ENCODE assay signal across 1 cellular context in the genomic region with DNA sequence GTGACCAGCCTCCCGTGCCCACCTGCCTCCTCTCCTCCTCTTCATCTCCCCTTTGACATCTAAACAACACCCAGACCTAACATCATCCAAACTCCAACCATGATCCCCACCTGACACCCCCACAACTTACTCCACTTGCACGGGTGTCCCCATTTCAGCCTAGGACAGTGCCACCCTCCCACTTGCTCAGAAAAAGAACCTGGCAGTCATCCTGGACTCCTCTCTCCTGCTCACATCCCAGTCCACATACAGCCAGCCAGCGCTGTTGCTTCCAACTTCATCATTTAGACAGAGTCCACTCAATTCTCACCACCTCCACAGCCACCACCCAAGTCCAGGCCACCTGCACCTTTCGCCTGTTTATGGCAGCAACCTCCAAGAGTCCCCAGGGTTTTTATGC.
TF ChIP-seq lines count a peak whose summit lies in the region.

No MANE protein-coding gene starts in this region.

TF ChIP-seq in H1, 55 proteins besides CTCF, POLR2A, EP300 and RAD21 (continued from another document):
- TF ChIP-seq HDAC2 (IDR thresholded peaks at IDR 0.05; ENCODE audit: borderline replicate concordance in 1 of 2, low read depth in 2 of 2, low read length in 2 of 2) (no peak), HDAC6 (IDR thresholded peaks at IDR 0.05; ENCODE audit: low read depth, low read length) (no peak), NANOG (IDR thresholded peaks at IDR 0.05; ENCODE audit: insufficient read depth, low read depth, low read length, poor library complexity, severe bottlenecking) (no peak), ASH2L (IDR thresholded peaks at IDR 0.05; ENCODE audit: low read length) (no peak), RBBP5 (IDR thresholded peaks at IDR 0.05; ENCODE audit: borderline replicate concordance, low read depth, low read length) (no peak), SP4 (IDR thresholded peaks at IDR 0.05; ENCODE audit: low read length) (no peak), KDM1A (IDR thresholded peaks at IDR 0.05; ENCODE audit: borderline replicate concordance, low read length) (no peak), CBX5 (IDR thresholded peaks at IDR 0.05; ENCODE audit: low read depth, low read length) (no peak), POU5F1 (IDR thresholded peaks at IDR 0.05; ENCODE audit: low read depth, low read length) (no peak)
- TF ChIP-seq, protein P1, sequence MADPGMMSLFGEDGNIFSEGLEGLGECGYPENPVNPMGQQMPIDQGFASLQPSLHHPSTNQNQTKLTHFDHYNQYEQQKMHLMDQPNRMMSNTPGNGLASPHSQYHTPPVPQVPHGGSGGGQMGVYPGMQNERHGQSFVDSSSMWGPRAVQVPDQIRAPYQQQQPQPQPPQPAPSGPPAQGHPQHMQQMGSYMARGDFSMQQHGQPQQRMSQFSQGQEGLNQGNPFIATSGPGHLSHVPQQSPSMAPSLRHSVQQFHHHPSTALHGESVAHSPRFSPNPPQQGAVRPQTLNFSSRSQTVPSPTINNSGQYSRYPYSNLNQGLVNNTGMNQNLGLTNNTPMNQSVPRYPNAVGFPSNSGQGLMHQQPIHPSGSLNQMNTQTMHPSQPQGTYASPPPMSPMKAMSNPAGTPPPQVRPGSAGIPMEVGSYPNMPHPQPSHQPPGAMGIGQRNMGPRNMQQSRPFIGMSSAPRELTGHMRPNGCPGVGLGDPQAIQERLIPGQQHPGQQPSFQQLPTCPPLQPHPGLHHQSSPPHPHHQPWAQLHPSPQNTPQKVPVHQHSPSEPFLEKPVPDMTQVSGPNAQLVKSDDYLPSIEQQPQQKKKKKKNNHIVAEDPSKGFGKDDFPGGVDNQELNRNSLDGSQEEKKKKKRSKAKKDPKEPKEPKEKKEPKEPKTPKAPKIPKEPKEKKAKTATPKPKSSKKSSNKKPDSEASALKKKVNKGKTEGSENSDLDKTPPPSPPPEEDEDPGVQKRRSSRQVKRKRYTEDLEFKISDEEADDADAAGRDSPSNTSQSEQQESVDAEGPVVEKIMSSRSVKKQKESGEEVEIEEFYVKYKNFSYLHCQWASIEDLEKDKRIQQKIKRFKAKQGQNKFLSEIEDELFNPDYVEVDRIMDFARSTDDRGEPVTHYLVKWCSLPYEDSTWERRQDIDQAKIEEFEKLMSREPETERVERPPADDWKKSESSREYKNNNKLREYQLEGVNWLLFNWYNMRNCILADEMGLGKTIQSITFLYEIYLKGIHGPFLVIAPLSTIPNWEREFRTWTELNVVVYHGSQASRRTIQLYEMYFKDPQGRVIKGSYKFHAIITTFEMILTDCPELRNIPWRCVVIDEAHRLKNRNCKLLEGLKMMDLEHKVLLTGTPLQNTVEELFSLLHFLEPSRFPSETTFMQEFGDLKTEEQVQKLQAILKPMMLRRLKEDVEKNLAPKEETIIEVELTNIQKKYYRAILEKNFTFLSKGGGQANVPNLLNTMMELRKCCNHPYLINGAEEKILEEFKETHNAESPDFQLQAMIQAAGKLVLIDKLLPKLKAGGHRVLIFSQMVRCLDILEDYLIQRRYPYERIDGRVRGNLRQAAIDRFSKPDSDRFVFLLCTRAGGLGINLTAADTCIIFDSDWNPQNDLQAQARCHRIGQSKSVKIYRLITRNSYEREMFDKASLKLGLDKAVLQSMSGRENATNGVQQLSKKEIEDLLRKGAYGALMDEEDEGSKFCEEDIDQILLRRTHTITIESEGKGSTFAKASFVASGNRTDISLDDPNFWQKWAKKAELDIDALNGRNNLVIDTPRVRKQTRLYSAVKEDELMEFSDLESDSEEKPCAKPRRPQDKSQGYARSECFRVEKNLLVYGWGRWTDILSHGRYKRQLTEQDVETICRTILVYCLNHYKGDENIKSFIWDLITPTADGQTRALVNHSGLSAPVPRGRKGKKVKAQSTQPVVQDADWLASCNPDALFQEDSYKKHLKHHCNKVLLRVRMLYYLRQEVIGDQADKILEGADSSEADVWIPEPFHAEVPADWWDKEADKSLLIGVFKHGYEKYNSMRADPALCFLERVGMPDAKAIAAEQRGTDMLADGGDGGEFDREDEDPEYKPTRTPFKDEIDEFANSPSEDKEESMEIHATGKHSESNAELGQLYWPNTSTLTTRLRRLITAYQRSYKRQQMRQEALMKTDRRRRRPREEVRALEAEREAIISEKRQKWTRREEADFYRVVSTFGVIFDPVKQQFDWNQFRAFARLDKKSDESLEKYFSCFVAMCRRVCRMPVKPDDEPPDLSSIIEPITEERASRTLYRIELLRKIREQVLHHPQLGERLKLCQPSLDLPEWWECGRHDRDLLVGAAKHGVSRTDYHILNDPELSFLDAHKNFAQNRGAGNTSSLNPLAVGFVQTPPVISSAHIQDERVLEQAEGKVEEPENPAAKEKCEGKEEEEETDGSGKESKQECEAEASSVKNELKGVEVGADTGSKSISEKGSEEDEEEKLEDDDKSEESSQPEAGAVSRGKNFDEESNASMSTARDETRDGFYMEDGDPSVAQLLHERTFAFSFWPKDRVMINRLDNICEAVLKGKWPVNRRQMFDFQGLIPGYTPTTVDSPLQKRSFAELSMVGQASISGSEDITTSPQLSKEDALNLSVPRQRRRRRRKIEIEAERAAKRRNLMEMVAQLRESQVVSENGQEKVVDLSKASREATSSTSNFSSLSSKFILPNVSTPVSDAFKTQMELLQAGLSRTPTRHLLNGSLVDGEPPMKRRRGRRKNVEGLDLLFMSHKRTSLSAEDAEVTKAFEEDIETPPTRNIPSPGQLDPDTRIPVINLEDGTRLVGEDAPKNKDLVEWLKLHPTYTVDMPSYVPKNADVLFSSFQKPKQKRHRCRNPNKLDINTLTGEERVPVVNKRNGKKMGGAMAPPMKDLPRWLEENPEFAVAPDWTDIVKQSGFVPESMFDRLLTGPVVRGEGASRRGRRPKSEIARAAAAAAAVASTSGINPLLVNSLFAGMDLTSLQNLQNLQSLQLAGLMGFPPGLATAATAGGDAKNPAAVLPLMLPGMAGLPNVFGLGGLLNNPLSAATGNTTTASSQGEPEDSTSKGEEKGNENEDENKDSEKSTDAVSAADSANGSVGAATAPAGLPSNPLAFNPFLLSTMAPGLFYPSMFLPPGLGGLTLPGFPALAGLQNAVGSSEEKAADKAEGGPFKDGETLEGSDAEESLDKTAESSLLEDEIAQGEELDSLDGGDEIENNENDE (IDR thresholded peaks at IDR 0.05; ENCODE audit: insufficient replicate concordance, low read length) = no peak
- TF ChIP-seq, protein P2, sequence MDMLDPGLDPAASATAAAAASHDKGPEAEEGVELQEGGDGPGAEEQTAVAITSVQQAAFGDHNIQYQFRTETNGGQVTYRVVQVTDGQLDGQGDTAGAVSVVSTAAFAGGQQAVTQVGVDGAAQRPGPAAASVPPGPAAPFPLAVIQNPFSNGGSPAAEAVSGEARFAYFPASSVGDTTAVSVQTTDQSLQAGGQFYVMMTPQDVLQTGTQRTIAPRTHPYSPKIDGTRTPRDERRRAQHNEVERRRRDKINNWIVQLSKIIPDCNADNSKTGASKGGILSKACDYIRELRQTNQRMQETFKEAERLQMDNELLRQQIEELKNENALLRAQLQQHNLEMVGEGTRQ (IDR thresholded peaks at IDR 0.05; ENCODE audit: low read length) = no peak
- TF ChIP-seq, protein P3, sequence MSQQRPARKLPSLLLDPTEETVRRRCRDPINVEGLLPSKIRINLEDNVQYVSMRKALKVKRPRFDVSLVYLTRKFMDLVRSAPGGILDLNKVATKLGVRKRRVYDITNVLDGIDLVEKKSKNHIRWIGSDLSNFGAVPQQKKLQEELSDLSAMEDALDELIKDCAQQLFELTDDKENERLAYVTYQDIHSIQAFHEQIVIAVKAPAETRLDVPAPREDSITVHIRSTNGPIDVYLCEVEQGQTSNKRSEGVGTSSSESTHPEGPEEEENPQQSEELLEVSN (IDR thresholded peaks at IDR 0.05) = no peak
